ENCODE assay signal across 8 cellular contexts in the genomic region with DNA sequence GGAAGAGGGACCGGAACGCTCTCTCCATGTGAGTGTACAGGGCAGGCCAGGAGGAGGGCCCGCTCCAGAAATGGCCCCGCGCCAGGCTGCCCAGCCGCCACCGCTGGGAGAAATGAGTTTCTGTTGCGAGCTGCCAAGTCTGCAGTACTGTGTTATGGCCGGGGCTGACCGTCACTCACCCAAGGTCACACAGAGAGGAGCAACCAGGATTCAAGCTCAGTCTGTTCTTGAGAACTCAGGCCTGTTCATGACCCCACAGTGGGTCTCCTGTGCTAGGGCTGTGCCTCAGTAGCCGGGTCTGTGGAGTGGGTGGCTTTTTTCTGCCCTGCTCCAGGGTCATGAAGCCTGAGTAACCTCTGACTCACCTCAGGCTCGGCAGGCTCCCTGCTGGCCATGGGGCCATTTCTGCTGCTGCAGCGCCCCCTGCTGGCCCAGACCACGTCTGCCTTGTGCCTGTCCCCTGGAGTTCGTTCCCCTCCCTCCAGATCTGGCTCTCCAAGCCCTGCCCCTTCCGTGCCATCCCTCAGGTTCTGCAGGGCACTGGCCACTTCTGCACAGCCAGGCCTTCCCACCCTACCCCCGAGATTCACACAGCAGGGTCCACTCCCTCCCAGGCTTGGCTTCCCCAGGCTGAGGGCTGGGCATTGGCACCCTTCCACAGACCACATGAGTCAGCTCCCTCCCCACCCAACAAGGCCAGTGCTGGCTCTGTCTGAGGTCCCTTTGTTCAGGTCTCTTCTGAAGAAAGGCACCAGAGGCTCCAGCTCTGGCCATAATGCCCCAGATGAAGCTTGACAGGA. TPM values are rescaled to one million over a fixed set of nuclear protein-coding genes. Genes with fewer than 3 reads are reported as not detected.
DNase-seq lines count a peak whose midpoint lies in the region; ATAC-seq, FAIRE-seq and TF ChIP-seq lines count a peak whose summit lies in the region.

No MANE protein-coding gene starts in this region.

- no TSS peak for BruUV-seq in HCT116 (replicated peaks; lab: Mats Ljungman, UMichigan)

- no peaks in the 10 kb centered on the region for H3K9me3 Mint-ChIP-seq in CD8-positive, alpha-beta T cell
- no peaks in the 10 kb centered on the region for H3K9me3 Mint-ChIP-seq in activated CD8-positive, alpha-beta T cell treated with anti-CD3 and anti-CD28 coated beads, Interleukin-2, amount 10 ng/mL, durations not matched to agents 7 days and 5 days (ENCODE audit: insufficient read depth)

- RAD21 ChIA-PET in HCT116 (lab: Charles Lee; ENCODE audit: low non-redundant PET in 1 of 2, low total read pairs in 2 of 2, uncharacterized antibody in 2 of 2, unreplicated experiment in 2 of 2), result interaction anchor here (0.6 to 2.0 kb wide), 6 partner anchors 14 to 150 kb away, joined by 3 to 8 read pairs (median 4); no protein-coding TSS in a partner anchor

- H4K20me1 ChIP-seq in HCT116 (ENCODE audit: insufficient read depth) (no peaks in the 10 kb centered on the region), H1 (replicated peaks in 1 of 2; ENCODE audit: control insufficient read depth in 1 of 2, insufficient read depth in 2 of 2, low read length in 2 of 2) (no peaks in the 10 kb centered on the region)

- H3K4ac ChIP-seq in H1 (replicated peaks; ENCODE audit: insufficient read length, low read depth, low read length) (no peak overlapping the region), mesenchymal stem cell (ENCODE audit: low read depth in 1 of 2, low read length in 2 of 2) (peak overlapping the region; percentile 22 to 35)

- no peak for TF ChIP-seq EP300 in H1 (IDR thresholded peaks at IDR 0.05; ENCODE audit: borderline replicate concordance in 1 of 2, low read depth in 2 of 2, low read length in 2 of 2)

- no peaks in the 10 kb centered on the region for H3K79me1 ChIP-seq in H1 (ENCODE audit: low read depth, low read length)
- no peaks in the 10 kb centered on the region for H3K79me1 ChIP-seq in mesenchymal stem cell (replicated peaks; ENCODE audit: low read length, poor library complexity, severe bottlenecking)

- H3K27me3 Mint-ChIP-seq in CD8-positive, alpha-beta T cell (ENCODE audit: low read depth), result peaks cover 31% of the 10 kb centered on the region
- peaks cover 16% of the 10 kb centered on the region for H3K27me3 Mint-ChIP-seq in activated CD8-positive, alpha-beta T cell treated with anti-CD3 and anti-CD28 coated beads, Interleukin-2, amount 10 ng/mL, durations not matched to agents 7 days and 5 days (ENCODE audit: low read depth)

- no peaks in the 10 kb centered on the region for H3K9me2 ChIP-seq in HCT116 (ENCODE audit: insufficient read depth)

- H2BK15ac ChIP-seq in H1 (ENCODE audit: low read length) (no peak overlapping the region), mesenchymal stem cell (ENCODE audit: low read depth, poor library complexity, severe bottlenecking) (no peak overlapping the region)

- no peak overlapping the region for H3K9ac ChIP-seq in HCT116 (ENCODE audit: low read length)
- no peak overlapping the region for H3K9ac ChIP-seq in H1 (replicated peaks in 1 of 4; ENCODE audit: extremely low read depth in 1 of 4, low read depth in 3 of 4, low read length in 3 of 4)
- no peak overlapping the region for H3K9ac ChIP-seq in mesenchymal stem cell (ENCODE audit: low read length)

- intact Hi-C loops in CD8-positive, alpha-beta T cell (cut with DNase I, micrococcal nuclease), result loop anchor here (1.0 kb wide), 1 partner anchor 164 kb away; no protein-coding TSS in a partner anchor
- intact Hi-C loops in HCT116 (cut with micrococcal nuclease), result loop anchor here (1.0 to 5.0 kb wide), 3 partner anchors 109 to 164 kb away; no protein-coding TSS in a partner anchor

- no peak overlapping the region for H2BK12ac ChIP-seq in H1 (ENCODE audit: low read depth, low read length)
- peak overlapping the region in 1 of 2 experiments; percentile 84 for H2BK12ac ChIP-seq in mesenchymal stem cell (ENCODE audit: low read length in 2 of 2)

- H3K4me2 ChIP-seq in HCT116 (ENCODE audit: low read length) (peak overlapping the region; percentile 82), H1 (ENCODE audit: insufficient read depth in 1 of 2, low read depth in 2 of 2, low read length in 2 of 2) (0 out of 4 replicates have a peak overlapping the region, but pooled peaks of 1 of the 2 experiments have one; percentile 16), mesenchymal stem cell (ENCODE audit: low read length, poor library complexity, severe bottlenecking) (no peak overlapping the region)

- 56% methylated on average over 17 of the region's 17 CpGs; no CpG with 5 or more reads in 1 of the 2 experiments for WGBS in H1 (ENCODE audit: extremely low coverage in 1 of 2, insufficient coverage in 1 of 2, insufficient read length in 1 of 2, insufficient replicate concordance in 2 of 2, low coverage in 1 of 2, low lambda C conversion rate in 2 of 2, missing lambda C conversion rate in 1 of 2), 2 experiments
- WGBS in mesenchymal stem cell, result 50% methylated on average over 17 of the region's 17 CpGs

- no peaks in the 10 kb centered on the region for H3K36me3 Mint-ChIP-seq in CD8-positive, alpha-beta T cell
- H3K36me3 Mint-ChIP-seq in activated CD8-positive, alpha-beta T cell treated with anti-CD3 and anti-CD28 coated beads, Interleukin-2, amount 10 ng/mL, durations not matched to agents 7 days and 5 days (ENCODE audit: low read depth), result no peaks in the 10 kb centered on the region

- H3K18ac ChIP-seq in H1 (ENCODE audit: extremely low read depth, low read length), result no peak overlapping the region
- H3K18ac ChIP-seq in mesenchymal stem cell (ENCODE audit: low read depth in 1 of 2, low read length in 2 of 2), result peak overlapping the region; percentile 57 to 90

- no peak overlapping the region for H3K4me3 ChIP-seq in CD8-positive, alpha-beta T cell (ENCODE audit: low read depth, low read length)
- H3K4me3 ChIP-seq in HCT116 (replicated peaks in 1 of 2; ENCODE audit: low read depth in 1 of 2, low read length in 2 of 2), result peak overlapping the region in 1 of 2 experiments; percentile 28; a peak in 2 of 4 replicates
- H3K4me3 ChIP-seq in H1 (ENCODE audit: extremely low read depth in 1 of 4, insufficient read depth in 2 of 4, low read depth in 3 of 4, low read length in 4 of 4), result no peak overlapping the region
- H3K4me3 ChIP-seq in mesenchymal stem cell (ENCODE audit: insufficient read depth in 1 of 2, low read depth in 1 of 2, low read length in 2 of 2), result peak overlapping the region in 1 of 2 experiments; percentile 9

- H3K27ac Mint-ChIP-seq in CD8-positive, alpha-beta T cell, result no peak overlapping the region
- no peak overlapping the region for H3K27ac Mint-ChIP-seq in activated CD8-positive, alpha-beta T cell treated with anti-CD3 and anti-CD28 coated beads, Interleukin-2, amount 10 ng/mL, durations not matched to agents 7 days and 5 days

- H3K56ac ChIP-seq in H1 (replicated peaks; ENCODE audit: insufficient read length, low read depth, low read length), result no peak overlapping the region

- TF ChIP-seq RAD21 in HCT116 (IDR thresholded peaks at IDR 0.05; ENCODE audit: low read depth) (peak; percentile 99), H1 (IDR thresholded peaks at IDR 0.05 in 1 of 2, conservative IDR thresholded peaks at IDR 0.05 in 1 of 2; ENCODE audit: low read depth in 2 of 2, low read length in 2 of 2) (peak; percentile 97 to 99)

- H2BK120ac ChIP-seq in H1 (replicated peaks; ENCODE audit: low read depth, low read length), result no peak overlapping the region
- peak overlapping the region; percentile 40 for H2BK120ac ChIP-seq in mesenchymal stem cell (ENCODE audit: low read depth, low read length)

- H3K4me3 Mint-ChIP-seq in CD8-positive, alpha-beta T cell, result no peak overlapping the region
- H3K4me3 Mint-ChIP-seq in activated CD8-positive, alpha-beta T cell treated with anti-CD3 and anti-CD28 coated beads, Interleukin-2, amount 10 ng/mL, durations not matched to agents 7 days and 5 days, result no peak overlapping the region

- H4K8ac ChIP-seq in H1 (ENCODE audit: extremely low read depth, insufficient read depth, low read length) (no peak overlapping the region), mesenchymal stem cell (ENCODE audit: low read length) (peak overlapping the region; percentile 76)

- no peaks in the 10 kb centered on the region for H3K79me2 ChIP-seq in HCT116 (ENCODE audit: insufficient read depth, low read length)
- no peaks in the 10 kb centered on the region for H3K79me2 ChIP-seq in H1 (ENCODE audit: control insufficient read depth in 1 of 2, insufficient read depth in 2 of 2, low read length in 2 of 2)

- no peaks in the 10 kb centered on the region for H3K4me1 ChIP-seq in CD8-positive, alpha-beta T cell (ENCODE audit: insufficient read depth, low read length)
- H3K4me1 ChIP-seq in HCT116 (ENCODE audit: control insufficient read depth in 1 of 2, insufficient read depth in 2 of 2, low read length in 2 of 2) (peaks cover 14 to 22% of the 10 kb centered on the region in 2 experiments), H1 (replicated peaks in 1 of 4; ENCODE audit: control insufficient read depth in 3 of 4, insufficient read depth in 4 of 4, low read length in 3 of 4) (peaks cover 0 to 10% (median 5%) of the 10 kb centered on the region in 4 experiments; a peak in 5 of 7 replicates), mesenchymal stem cell (ENCODE audit: control insufficient read depth, insufficient read depth, low read depth, low read length) (peaks cover 29% of the 10 kb centered on the region)

- no peaks in the 10 kb centered on the region for H3K36me3 ChIP-seq in CD8-positive, alpha-beta T cell (ENCODE audit: insufficient read depth, low read length)
- H3K36me3 ChIP-seq in HCT116 (ENCODE audit: control insufficient read depth in 1 of 2, insufficient read depth in 2 of 2, low read length in 2 of 2) (no peaks in the 10 kb centered on the region), H1 (ENCODE audit: control insufficient read depth in 2 of 4, insufficient read depth in 4 of 4, low read length in 3 of 4) (no peaks in the 10 kb centered on the region), mesenchymal stem cell (ENCODE audit: control insufficient read depth in 1 of 2, insufficient read depth in 2 of 2, low read depth in 1 of 2, low read length in 2 of 2) (no peaks in the 10 kb centered on the region)

- ATAC-seq in CD8-positive, alpha-beta T cell, result peak; percentile 40
- ATAC-seq in HCT116 (peak; percentile 96), HG03045 (IDR thresholded peaks at IDR 0.05; ENCODE audit: unreplicated experiment) (no peak)
- peak; percentile 86 for ATAC-seq in activated CD8-positive, alpha-beta T cell treated with anti-CD3 and anti-CD28 coated beads, Interleukin-2, amount 10 ng/mL, durations not matched to agents 7 days and 5 days

- H3K9me3 ChIP-seq in CD8-positive, alpha-beta T cell (ENCODE audit: low read length), result no peaks in the 10 kb centered on the region
- H3K9me3 ChIP-seq in HCT116 (ENCODE audit: control insufficient read depth in 1 of 2, insufficient read depth in 1 of 2, low read depth in 1 of 2, low read length in 2 of 2) (no peaks in the 10 kb centered on the region), H1 (ENCODE audit: insufficient read depth in 2 of 2, low read depth in 1 of 2, low read length in 1 of 2) (no peaks in the 10 kb centered on the region), mesenchymal stem cell (ENCODE audit: control insufficient read depth, low read length) (no peaks in the 10 kb centered on the region)

- H2BK5ac ChIP-seq in H1 (ENCODE audit: low read depth, low read length), result no peak overlapping the region
- H2BK5ac ChIP-seq in mesenchymal stem cell (ENCODE audit: low read depth, low read length, poor library complexity, severe bottlenecking), result no peak overlapping the region

- H2BK20ac ChIP-seq in H1 (ENCODE audit: low read length), result no peak overlapping the region

- H3K27ac ChIP-seq in CD8-positive, alpha-beta T cell (ENCODE audit: low read depth, low read length), result no peak overlapping the region
- H3K27ac ChIP-seq in HCT116 (ENCODE audit: low read depth, low read length) (peak overlapping the region; percentile 10; the same call in 1 of the 2 replicates), H1 (ENCODE audit: low read depth, low read length) (no peak overlapping the region), mesenchymal stem cell (ENCODE audit: low read length, poor library complexity, severe bottlenecking) (no peak overlapping the region)

- POLR2A ChIA-PET in CD8-positive, alpha-beta T cell (lab: Charles Lee), result no interaction called here
- POLR2A ChIA-PET in HCT116 (lab: Charles Lee) (no interaction called here), H1 (lab: Charles Lee; ENCODE audit: partially characterized antibody) (interaction anchor here (0.6 to 0.9 kb wide), 2 partner anchors 15 to 648 kb away, joined by 3 read pairs; no protein-coding TSS in a partner anchor)
- POLR2A ChIA-PET in activated CD8-positive, alpha-beta T cell treated with anti-CD3 and anti-CD28 coated beads, Interleukin-2, amount 10 ng/mL, durations not matched to agents 7 days and 5 days (lab: Charles Lee), result no interaction called here

- H3K4me1 Mint-ChIP-seq in CD8-positive, alpha-beta T cell (ENCODE audit: low read depth), result no peaks in the 10 kb centered on the region
- no peaks in the 10 kb centered on the region for H3K4me1 Mint-ChIP-seq in activated CD8-positive, alpha-beta T cell treated with anti-CD3 and anti-CD28 coated beads, Interleukin-2, amount 10 ng/mL, durations not matched to agents 7 days and 5 days (ENCODE audit: low read depth)

- FAIRE-seq in H1 (lab: Jason Lieb, UNC), result peak; percentile 72

- H2AFZ ChIP-seq in HCT116 (ENCODE audit: low read depth, low read length, poor library complexity, severe bottlenecking) (peak overlapping the region; percentile 63), H1 (ENCODE audit: low read length) (peak overlapping the region; percentile 73; the same call in 1 of the 2 replicates), mesenchymal stem cell (ENCODE audit: low read depth, low read length) (no peak overlapping the region)

- peak; percentile 53 for TF ChIP-seq CTCF in CD8-positive, alpha-beta T cell (IDR thresholded peaks at IDR 0.05)
- TF ChIP-seq CTCF in HCT116 (IDR thresholded peaks at IDR 0.05 in 2 of 3, conservative IDR thresholded peaks at IDR 0.05 in 1 of 3; ENCODE audit: borderline replicate concordance in 1 of 3, insufficient read depth in 1 of 3, low read depth in 2 of 3, low read length in 2 of 3) (peak; percentile 85 to 96 (median 92)), H1 (IDR thresholded peaks at IDR 0.05; ENCODE audit: control extremely low read depth in 1 of 3, insufficient read depth in 1 of 3, low read depth in 1 of 3, low read length in 3 of 3) (peak; percentile 96 to 99 (median 99))

- H3K14ac ChIP-seq in H1 (ENCODE audit: insufficient read length), result no peak overlapping the region
- peak overlapping the region in 1 of 2 experiments; percentile 91 for H3K14ac ChIP-seq in mesenchymal stem cell (ENCODE audit: low read length in 2 of 2)

- H4K91ac ChIP-seq in H1 (replicated peaks; ENCODE audit: insufficient read length, low read length), result no peak overlapping the region
- H4K91ac ChIP-seq in mesenchymal stem cell (ENCODE audit: low read length), result peak overlapping the region; percentile 41

- CTCF ChIA-PET in CD8-positive, alpha-beta T cell (lab: Charles Lee), result interaction anchor here (0.6 to 2.5 kb wide), 13 partner anchors 9 to 171 kb away, joined by 3 to 12 read pairs (median 4); no protein-coding TSS in a partner anchor
- CTCF ChIA-PET in HCT116 (lab: Charles Lee), result interaction anchor here (0.7 to 2.5 kb wide), 13 partner anchors 9 to 164 kb away, joined by 3 to 21 read pairs (median 5); no protein-coding TSS in a partner anchor
- CTCF ChIA-PET in activated CD8-positive, alpha-beta T cell treated with anti-CD3 and anti-CD28 coated beads, Interleukin-2, amount 10 ng/mL, durations not matched to agents 7 days and 5 days (lab: Charles Lee), result interaction anchor here (0.9 to 2.3 kb wide), 9 partner anchors 11 to 174 kb away, joined by 3 to 11 read pairs (median 3); no protein-coding TSS in a partner anchor
- CTCF ChIA-PET in H1 (lab: Charles Lee; ENCODE audit: partially characterized antibody), result interaction anchor here (0.7 to 16.2 kb wide), 63 partner anchors 9 to 310 kb away, joined by 3 to 420 read pairs (median 6); a partner anchor contains a TSS

- H4K5ac ChIP-seq in H1 (ENCODE audit: insufficient read length, low read depth, low read length), result no peak overlapping the region

- no peak overlapping the region for H3K23ac ChIP-seq in H1 (ENCODE audit: insufficient read length)
- H3K23ac ChIP-seq in mesenchymal stem cell (ENCODE audit: low read length in 2 of 2), result peak overlapping the region in 1 of 2 experiments; percentile 65

- no peaks in the 10 kb centered on the region for H3K27me3 ChIP-seq in CD8-positive, alpha-beta T cell (ENCODE audit: insufficient read depth, low read length)
- peaks cover 16% of the 10 kb centered on the region; the same call in 1 of the 2 replicates for H3K27me3 ChIP-seq in HCT116 (ENCODE audit: insufficient read depth, low read length)
- no peaks in the 10 kb centered on the region for H3K27me3 ChIP-seq in H1 (replicated peaks in 1 of 4; ENCODE audit: control insufficient read depth in 3 of 4, extremely low read depth in 1 of 4, insufficient read depth in 3 of 4, low read length in 3 of 4)
- peaks cover 43 to 65% of the 10 kb centered on the region in 2 experiments for H3K27me3 ChIP-seq in mesenchymal stem cell (ENCODE audit: control insufficient read depth in 1 of 2, insufficient read depth in 1 of 2, low read length in 2 of 2)

- DNase-seq in CD8-positive, alpha-beta T cell, result peak; percentile 45 to 76 (median 56)
- DNase-seq in HCT116 (ENCODE audit: low read depth, low spot score) (peak; percentile 75), NCI-H774 (lab: John Stamatoyannopoulos, UW) (peak; percentile 85), H1 (ENCODE audit: low read depth in 1 of 2, low spot score in 2 of 2) (peak; percentile 83 to 99), mesenchymal stem cell (peak; percentile 81)
- DNase-seq in activated CD8-positive, alpha-beta T cell treated with anti-CD3 and anti-CD28 coated beads, Interleukin-2, amount 10 ng/mL, durations not matched to agents 7 days and 5 days, result peak; percentile 75
- DNase-seq in stimulated activated CD8-positive, alpha-beta memory T cell treated with anti-CD3 and anti-CD28 coated beads, Interleukin-12 subunit alpha, Interleukin-12 subunit beta, amount 100 ng/mL, for 4 hours (ENCODE audit: low read depth), result peak; percentile 43

- H2AK5ac ChIP-seq in H1 (ENCODE audit: low read depth, low read length) (no peak overlapping the region), mesenchymal stem cell (ENCODE audit: low read length, severe bottlenecking) (no peak overlapping the region)

- no peaks in the 10 kb centered on the region for H3K23me2 ChIP-seq in H1 (ENCODE audit: low read depth, low read length)

- TF ChIP-seq POLR2A in HCT116 (IDR thresholded peaks at IDR 0.05; ENCODE audit: borderline replicate concordance, extremely low read depth, insufficient read depth, insufficient read length), result no peak
- no peak for TF ChIP-seq POLR2A in H1 (IDR thresholded peaks at IDR 0.05; ENCODE audit: control extremely low read depth in 1 of 2, low read depth in 2 of 2, low read length in 2 of 2)

RNA-seq across cellular contexts. Expression of a gene that starts 51.8 kb away (rescaled TPM):
- total RNA-seq in CD8-positive, alpha-beta T cell, result under 1 TPM; 0.43 to 0.75 TPM
- not detected for total RNA-seq in HCT116 (2021; ENCODE audit: unreplicated experiment)
- 0.27 and 0.65 TPM in 2 replicates for polyA plus RNA-seq in HCT116 (2012)
- total RNA-seq in activated CD8-positive, alpha-beta T cell treated with anti-CD3 and anti-CD28 coated beads, Interleukin-2, amount 10 ng/mL, durations not matched to agents 7 days and 5 days, result not detected
- 0.39 TPM in 1 of 2 replicates, not detected in the other for total RNA-seq in H1 (2021; fragmentation: NEBNext Ultra II Directional; extraction: Animal tissue kit (Norgen Biotek cat#: 25700))
- 0.32 and 0.39 TPM in 2 replicates for polyA plus RNA-seq in H1 (2011; rRNA removed)
- 0.26 TPM for polyA plus RNA-seq in H1 (2011; cell fraction: cytosol; rRNA removed)
- polyA plus RNA-seq in H1 (2011; cell fraction: nucleus; rRNA removed), result 0.58 TPM
- polyA plus RNA-seq in H1 (2012, experiment 1 of 2), result not detected in 4 replicates
- polyA plus RNA-seq in H1 (2012, experiment 2 of 2), result 1.3 TPM
- 0.16 TPM for polyA plus RNA-seq in H1 (2013, experiment 1 of 2)
- 0.17 TPM for polyA plus RNA-seq in H1 (2013, experiment 2 of 2)
- polyA minus RNA-seq in H1 (2011; rRNA and poly(A)+ RNA removed), result not detected in 2 replicates
- not detected for polyA minus RNA-seq in H1 (2011; cell fraction: cytosol; rRNA and poly(A)+ RNA removed)
- polyA minus RNA-seq in H1 (2011; cell fraction: nucleus; rRNA and poly(A)+ RNA removed), result 0.50 TPM
- polyA plus RNA-seq in mesenchymal stem cell (2013, experiment 1 of 2), result 0.15 TPM
- 0.15 TPM for polyA plus RNA-seq in mesenchymal stem cell (2013, experiment 2 of 2)
